Comparison of ENCODE assay signal across 23 cellular contexts in the genomic region with DNA sequence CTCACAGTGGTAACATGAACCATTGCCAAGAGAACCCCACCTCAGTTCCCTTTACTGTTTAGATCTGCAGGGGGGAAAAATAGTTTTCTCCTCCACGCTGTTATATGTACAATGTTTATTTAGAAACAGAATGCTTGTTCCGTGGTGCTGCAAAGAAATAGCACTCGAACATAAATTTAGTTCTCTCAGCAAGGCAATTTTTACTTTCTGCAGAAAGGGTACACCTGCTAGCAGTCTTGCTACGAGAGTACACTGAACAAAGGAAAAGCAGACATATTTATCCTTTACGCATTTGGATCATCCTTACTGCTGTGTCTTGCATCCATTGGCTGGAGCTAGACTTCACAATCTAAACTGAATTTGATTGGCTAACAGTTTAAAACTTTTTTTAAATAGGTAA.
"Had no signal": no experiment of that assay in that cellular context is flagged by ENCODE, and none has a peak within 500 bp of the region (broad histone marks: within the 10 kb centered on the region; RNA-seq: fewer than 3 reads in every experiment).

No MANE protein-coding gene starts in this region.

- H3K27ac ChIP-seq: gastrocnemius medialis, left lung, lower lobe of right lung, ovary, psoas muscle, sigmoid colon, stomach, testis, tibial artery had no signal

- ATAC-seq: effector memory CD8-positive, alpha-beta T cell; gastrocnemius medialis; left cardiac atrium; left lung; lower lobe of right lung; naive thymus-derived CD8-positive, alpha-beta T cell; psoas muscle; right cardiac atrium; stimulated activated effector memory CD8-positive, alpha-beta T cell treated with anti-CD3 and anti-CD28 coated beads, Interleukin-12 subunit alpha, Interleukin-12 subunit beta, amount 100 ng/mL, for 72 hours had no signal

- H3K36me3 Mint-ChIP-seq: stimulated activated effector memory CD8-positive, alpha-beta T cell treated with anti-CD3 and anti-CD28 coated beads, Interleukin-12 subunit alpha, Interleukin-12 subunit beta, amount 100 ng/mL, for 72 hours; type B pancreatic cell had no signal

- H3K27ac Mint-ChIP-seq: effector memory CD8-positive, alpha-beta T cell; naive thymus-derived CD8-positive, alpha-beta T cell; nephron progenitor cell; stimulated activated effector memory CD8-positive, alpha-beta T cell treated with anti-CD3 and anti-CD28 coated beads, Interleukin-12 subunit alpha, Interleukin-12 subunit beta, amount 100 ng/mL, for 72 hours; type B pancreatic cell had no signal

- H3K36me3 ChIP-seq: gastrocnemius medialis, left lung, lower lobe of right lung, ovary, sigmoid colon, stomach, tibial artery had no signal

- H3K9me3 ChIP-seq: gastrocnemius medialis, ovary, testis had no signal

- FAIRE-seq: islet of Langerhans had no signal

- H3K4me1 ChIP-seq: left lung, lower lobe of right lung, psoas muscle, testis, tibial artery had no signal

- H3K4me3 ChIP-seq: gastrocnemius medialis, left lung, lower lobe of right lung, ovary, psoas muscle, sigmoid colon, stomach, testis, tibial artery had no signal

- H3K27me3 ChIP-seq: gastrocnemius medialis, left lung, ovary, sigmoid colon, testis, tibial artery had no signal

- H3K4me3 Mint-ChIP-seq: effector memory CD8-positive, alpha-beta T cell; naive thymus-derived CD8-positive, alpha-beta T cell; nephron progenitor cell; stimulated activated effector memory CD8-positive, alpha-beta T cell treated with anti-CD3 and anti-CD28 coated beads, Interleukin-12 subunit alpha, Interleukin-12 subunit beta, amount 100 ng/mL, for 72 hours; type B pancreatic cell had no signal

- H3K4me1 Mint-ChIP-seq: naive thymus-derived CD8-positive, alpha-beta T cell; stimulated activated effector memory CD8-positive, alpha-beta T cell treated with anti-CD3 and anti-CD28 coated beads, Interleukin-12 subunit alpha, Interleukin-12 subunit beta, amount 100 ng/mL, for 72 hours had no signal

- DNase-seq: cortex of kidney; effector memory CD8-positive, alpha-beta T cell; gastrocnemius medialis; left cardiac atrium; left lung; lower lobe of right lung; naive thymus-derived CD8-positive, alpha-beta T cell; nephron progenitor cell; occipital lobe; ovary; posterior cingulate gyrus; psoas muscle; right cardiac atrium; sigmoid colon; stimulated activated CD4-positive, alpha-beta T cell treated with anti-CD3 and anti-CD28 coated beads, Interleukin-2, amount 100 ng/mL, for 24 hours; stimulated activated CD4-positive, alpha-beta T cell treated with anti-CD3 and anti-CD28 coated beads, Interleukin-4, amount 100 ng/mL, for 24 hours; stimulated activated naive CD4-positive, alpha-beta T cell treated with Interleukin-2 at 50 U/mL for 16 hours; stomach; testis; tibial artery had no signal
